In genomic region chr2:39243469-39244123, GRCh38 we compare ENCODE assay signal across 9 cellular contexts. TPM values are rescaled to one million over a fixed set of nuclear protein-coding genes. Genes with fewer than 3 reads are reported as not detected.
DNase-seq lines count a peak whose midpoint lies in the region; ATAC-seq and TF ChIP-seq lines count a peak whose summit lies in the region.
"Had no signal": no experiment of that assay in that cellular context is flagged by ENCODE, and none has a peak within 500 bp of the region (broad histone marks: within the 10 kb centered on the region; RNA-seq: fewer than 3 reads in every experiment).

Gene CDKL4 (minus strand): TSS chr2:39243970.

- peak; percentile 46 for DNase-seq in CD14-positive monocyte (ENCODE audit: low spot score)
- DNase-seq in KBM-7: peak; percentile 67
- DNase-seq in kidney epithelial cell (ENCODE audit: low read depth): no peak
- DNase-seq in GF-D8 (lab: John Stamatoyannopoulos, UW): no peak
- DNase-seq in mesothelial cell of epicardium (ENCODE audit: low spot score in 2 of 2, unreplicated experiment in 2 of 2): no peak

- no peaks in the 10 kb centered on the region for H3K36me3 ChIP-seq in kidney epithelial cell (ENCODE audit: control insufficient read depth, insufficient read depth, low read length)

- H3K4me3 ChIP-seq in kidney epithelial cell (ENCODE audit: low read depth, low read length): peak within 1 kb of the TSS; percentile 48

- in situ Hi-C loops in KBM-7 (cut with MboI; ENCODE audit: low pct_unique_long_range_greater_than_20kb, low sequenced_read_pairs): loop anchor here (25.0 kb wide), 1 partner anchor 181 kb away; no protein-coding TSS in a partner anchor

- H3K27me3 Mint-ChIP-seq in CD14-positive monocyte (ENCODE audit: low read depth in 3 of 3): peaks cover 6 to 11% (median 7%) of the 10 kb centered on the region in 3 donors
- H3K27me3 Mint-ChIP-seq in activated naive CD8-positive, alpha-beta T cell: no peaks in the 10 kb centered on the region
- no peaks in the 10 kb centered on the region for H3K27me3 Mint-ChIP-seq in mesothelial cell of epicardium (ENCODE audit: low read depth)

- H3K4me3 Mint-ChIP-seq in CD14-positive monocyte: peak within 1 kb of the TSS; percentile 79 to 94
- peak within 1 kb of the TSS; percentile 84 for H3K4me3 Mint-ChIP-seq in activated naive CD8-positive, alpha-beta T cell
- H3K4me3 Mint-ChIP-seq in mesothelial cell of epicardium: no peak within 1 kb of the TSS

- H3K27me3 ChIP-seq in kidney epithelial cell (ENCODE audit: control insufficient read depth, insufficient read depth, low read length): no peaks in the 10 kb centered on the region

- ATAC-seq in GM19395 (IDR thresholded peaks at IDR 0.05; ENCODE audit: unreplicated experiment): no peak
- no peak for ATAC-seq in GM19324 (IDR thresholded peaks at IDR 0.05; ENCODE audit: low FRiP score, unreplicated experiment)

- intact Hi-C loops in CD14-positive monocyte (cut with micrococcal nuclease): no loop called here

- TF ChIP-seq CTCF in CD14-positive monocyte (IDR thresholded peaks at IDR 0.05): no peak
- no peak for TF ChIP-seq CTCF in kidney epithelial cell (IDR thresholded peaks at IDR 0.05; ENCODE audit: insufficient read depth, low read length, poor library complexity, severe bottlenecking)
- no peak for TF ChIP-seq CTCF in mesothelial cell of epicardium (IDR thresholded peaks at IDR 0.05; ENCODE audit: unreplicated experiment)

- H3K36me3 Mint-ChIP-seq in CD14-positive monocyte (peaks cover 0 to 3% of the 10 kb centered on the region in 2 donors), mesothelial cell of epicardium (peaks cover 12% of the 10 kb centered on the region)
- H3K36me3 Mint-ChIP-seq in activated naive CD8-positive, alpha-beta T cell: no peaks in the 10 kb centered on the region

- H3K4me1 Mint-ChIP-seq in CD14-positive monocyte: peaks cover 16% of the 10 kb centered on the region
- H3K4me1 Mint-ChIP-seq in activated naive CD8-positive, alpha-beta T cell (ENCODE audit: low read depth): peaks cover 15% of the 10 kb centered on the region
- no peaks in the 10 kb centered on the region for H3K4me1 Mint-ChIP-seq in mesothelial cell of epicardium

- H3K27ac Mint-ChIP-seq in CD14-positive monocyte: no peak within 1 kb of the TSS
- no peak within 1 kb of the TSS for H3K27ac Mint-ChIP-seq in activated naive CD8-positive, alpha-beta T cell
- no peak within 1 kb of the TSS for H3K27ac Mint-ChIP-seq in mesothelial cell of epicardium

- H3K9me3 Mint-ChIP-seq in CD14-positive monocyte (peaks cover 2 to 11% (median 8%) of the 10 kb centered on the region in 7 donors), mesothelial cell of epicardium (peaks cover 8% of the 10 kb centered on the region)
- no peaks in the 10 kb centered on the region for H3K9me3 Mint-ChIP-seq in activated naive CD8-positive, alpha-beta T cell (ENCODE audit: low read depth)

RNA-seq across cellular contexts. Expression of gene CDKL4, which starts in this region (rescaled TPM):
- not detected for polyA plus RNA-seq in CD14-positive monocyte
- total RNA-seq in kidney epithelial cell (1.2 TPM in 1 of 2 replicates, not detected in the other), mesothelial cell of epicardium (0.60 to 1.5 TPM (median 1.0 TPM) in 3 replicates)
- polyA plus RNA-seq: liver had no signal

Comparison
In these comparisons a context has a peak if more than half of its experiments do, and no peak if none do; other contexts are left out.
1. Peak in DNase-seq in CD14-positive monocyte; RNA of the gene not detected or under 1 TPM.